1 cellular context compared by ENCODE assay signal in the genomic region with DNA sequence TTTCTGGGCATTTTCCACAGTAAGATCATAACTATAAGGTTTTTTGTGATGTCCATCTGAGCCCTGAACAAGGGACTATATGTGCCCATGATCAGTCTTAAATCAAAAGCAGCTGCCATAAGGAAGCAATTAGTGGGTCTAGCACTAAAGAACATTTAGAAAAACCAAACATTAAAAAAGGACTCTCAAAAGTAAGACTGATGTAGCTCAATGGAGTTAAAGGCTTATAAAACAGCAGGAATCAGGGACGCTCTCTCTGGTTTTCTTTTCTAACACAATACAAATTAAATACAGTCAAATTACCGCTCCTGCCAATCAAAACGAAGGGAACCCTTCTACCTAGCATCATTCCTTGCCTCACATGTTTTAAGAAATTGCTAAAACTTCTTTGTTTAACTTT.
TF ChIP-seq lines count a peak whose summit lies in the region.

No MANE protein-coding gene starts in this region.

TF ChIP-seq in HEK293, 187 proteins besides CTCF, POLR2A, EP300 and RAD21 (continued from another document):
- TF ChIP-seq, protein P1, sequence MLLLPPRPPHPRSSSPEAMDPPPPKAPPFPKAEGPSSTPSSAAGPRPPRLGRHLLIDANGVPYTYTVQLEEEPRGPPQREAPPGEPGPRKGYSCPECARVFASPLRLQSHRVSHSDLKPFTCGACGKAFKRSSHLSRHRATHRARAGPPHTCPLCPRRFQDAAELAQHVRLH (tag by site-specific recombination; IDR thresholded peaks at IDR 0.05): peak; percentile 72
- TF ChIP-seq ZNF529 (tag by site-specific recombination; IDR thresholded peaks at IDR 0.05; ENCODE audit: insufficient replicate concordance): no peak
- TF ChIP-seq, protein P2, sequence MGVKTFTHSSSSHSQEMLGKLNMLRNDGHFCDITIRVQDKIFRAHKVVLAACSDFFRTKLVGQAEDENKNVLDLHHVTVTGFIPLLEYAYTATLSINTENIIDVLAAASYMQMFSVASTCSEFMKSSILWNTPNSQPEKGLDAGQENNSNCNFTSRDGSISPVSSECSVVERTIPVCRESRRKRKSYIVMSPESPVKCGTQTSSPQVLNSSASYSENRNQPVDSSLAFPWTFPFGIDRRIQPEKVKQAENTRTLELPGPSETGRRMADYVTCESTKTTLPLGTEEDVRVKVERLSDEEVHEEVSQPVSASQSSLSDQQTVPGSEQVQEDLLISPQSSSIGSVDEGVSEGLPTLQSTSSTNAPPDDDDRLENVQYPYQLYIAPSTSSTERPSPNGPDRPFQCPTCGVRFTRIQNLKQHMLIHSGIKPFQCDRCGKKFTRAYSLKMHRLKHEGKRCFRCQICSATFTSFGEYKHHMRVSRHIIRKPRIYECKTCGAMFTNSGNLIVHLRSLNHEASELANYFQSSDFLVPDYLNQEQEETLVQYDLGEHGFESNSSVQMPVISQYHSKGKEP (tag by site-specific recombination; IDR thresholded peaks at IDR 0.05): peak; percentile 51
- no peak for TF ChIP-seq ZNF776 (tag by site-specific recombination; IDR thresholded peaks at IDR 0.05; ENCODE audit: borderline replicate concordance)
